Comparison of ENCODE assay signal across 38 cellular contexts in the genomic region with DNA sequence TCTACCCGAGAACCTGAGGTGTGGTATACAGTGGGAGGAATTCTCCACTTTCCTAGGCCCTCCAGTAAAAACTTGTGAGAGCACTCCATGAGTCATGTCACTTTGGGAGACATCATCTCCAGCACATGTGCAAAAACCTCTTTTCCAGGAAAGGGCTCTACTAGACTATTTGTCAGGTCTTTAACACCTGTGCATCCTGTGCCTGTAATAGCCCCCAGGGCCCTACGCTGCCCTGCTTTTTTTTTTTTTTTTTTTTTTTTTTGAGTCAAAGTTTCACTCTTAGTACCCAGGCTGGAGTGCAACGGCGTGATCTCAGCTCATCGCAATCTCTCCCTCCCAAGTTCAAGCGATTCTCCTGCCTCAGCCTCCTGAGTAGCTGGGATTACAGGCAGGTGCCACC. TPM values are rescaled to one million over a fixed set of nuclear protein-coding genes. Genes with fewer than 3 reads are reported as not detected.
"Had no signal": no experiment of that assay in that cellular context is flagged by ENCODE, and none has a peak within 500 bp of the region (broad histone marks: within the 10 kb centered on the region; RNA-seq: fewer than 3 reads in every experiment).

No MANE protein-coding gene starts in this region.

- H3K4me3 ChIP-seq: MG63 had no signal

- H3K27me3 ChIP-seq: MG63 had no signal

- H3K36me3 ChIP-seq: MG63 had no signal

- H3K9me3 ChIP-seq: MG63 had no signal

- DNase-seq: Karpas-422, Kasumi-1, MG63, MM.1S, MV-4-11, NCI-H1048, NCI-H1092, NCI-H1105, NCI-H1105 treated with DMSO at 0.1 percent for 48 hours, NCI-H1417, NCI-H1417 treated with DMSO at 0.1 percent for 48 hours, NCI-H1436, NCI-H1436 treated with DMSO at 0.1 percent for 48 hours, NCI-H146, NCI-H1694, NCI-H1694 treated with DMSO at 0.1 percent for 48 hours, NCI-H187, NCI-H187 treated with DMSO at 0.1 percent for 48 hours, NCI-H1930, NCI-H2029, NCI-H2029 treated with DMSO at 0.1 percent for 48 hours, NCI-H2081, NCI-H2081 treated with DMSO at 0.1 percent for 48 hours, NCI-H2107, NCI-H2171, NCI-H2171 treated with DMSO at 0.1 percent for 48 hours, NCI-H2227 treated with DMSO at 0.1 percent for 48 hours, NCI-H226, NCI-H345, NCI-H446, NCI-H446 treated with DMSO at 0.1 percent for 48 hours, NCI-H510A, NCI-H510A treated with DMSO at 0.1 percent for 48 hours, NCI-H524, NCI-H524 treated with DMSO at 0.1 percent for 48 hours had no signal

RNA-seq across cellular contexts. Expression of a gene that starts 1.7 kb away (rescaled TPM):
- total RNA-seq: LHCN-M2, MCF 10A, NCI-H460 had no signal

RNA-seq across cellular contexts. Expression of a gene that starts 32.5 kb away (rescaled TPM):
- total RNA-seq: LHCN-M2, MCF 10A, NCI-H460 had no signal
